In genomic region chr4:22129454-22130075, GRCh38 we compare ENCODE assay signal across 8 cellular contexts.
A peak's percentile ranks its signal among the peaks of the same experiment; 100 is the strongest.
DNase-seq lines count a peak whose midpoint lies in the region; ATAC-seq and TF ChIP-seq lines count a peak whose summit lies in the region.

No MANE protein-coding gene starts in this region.

- no peaks in the 10 kb centered on the region for H3K36me3 Mint-ChIP-seq in HFFc6 (ENCODE audit: low read depth)

- TF ChIP-seq CTCF in HFFc6 (IDR thresholded peaks at IDR 0.05), result peak; percentile 77

- H3K4me1 Mint-ChIP-seq in HFFc6 (ENCODE audit: low read depth), result no peaks in the 10 kb centered on the region

- no peak overlapping the region for H3K27ac Mint-ChIP-seq in HFFc6

- no peaks in the 10 kb centered on the region for H3K9me3 Mint-ChIP-seq in HFFc6

- H3K4me3 Mint-ChIP-seq in HFFc6, result no peak overlapping the region

- intact Hi-C loops in head of caudate nucleus (cut with DNase I), result no loop called here

- ATAC-seq in HG03442 (IDR thresholded peaks at IDR 0.05; ENCODE audit: unreplicated experiment), result no peak
- no peak for ATAC-seq in HG03354 (IDR thresholded peaks at IDR 0.05; ENCODE audit: poor library complexity, severe bottlenecking, unreplicated experiment)

- peak; percentile 67 for DNase-seq in D341Med (ENCODE audit: low spot score)
- peak; percentile 26 for DNase-seq in HFFc6
- DNase-seq in SK-N-DZ (ENCODE audit: low spot score), result peak; percentile 37
- DNase-seq in head of caudate nucleus, result peak in 28 of 42 donors; percentile 1 to 63 (median 20)
- no peak for DNase-seq in activated CD8-positive, alpha-beta memory T cell treated with anti-CD3 and anti-CD28 coated beads for 24 hours
- no peak for DNase-seq in NCI-H510A treated with DMSO at 0.1 percent for 48 hours (lab: John Stamatoyannopoulos, UW)

- no peaks in the 10 kb centered on the region; the same call in 1 of the 2 replicates for H3K27me3 Mint-ChIP-seq in HFFc6 (ENCODE audit: insufficient read depth)

Comparison
In these comparisons a context has a peak if more than half of its experiments do, and no peak if none do; other contexts are left out.
1. DNase-seq: peak in D341Med (single experiment), HFFc6 (single experiment), SK-N-DZ (single experiment) and head of caudate nucleus (28 of 42); none in activated CD8-positive, alpha-beta memory T cell treated with anti-CD3 and anti-CD28 coated beads for 24 hours (single experiment) and NCI-H510A treated with DMSO at 0.1 percent for 48 hours (single experiment).